ENCODE assay signal across 3 cellular contexts in genomic region chr12:9648701-9649531, GRCh38.
TF ChIP-seq lines count a peak whose summit lies in the region.

No MANE protein-coding gene starts in this region.

TF ChIP-seq in IMR-90, 13 proteins besides CTCF, POLR2A, EP300 and RAD21:
- TF ChIP-seq CHD1 (IDR thresholded peaks at IDR 0.05; ENCODE audit: low read depth, low read length) (no peak), SMC3 (IDR thresholded peaks at IDR 0.05; ENCODE audit: low read depth, low read length) (no peak), CEBPB (IDR thresholded peaks at IDR 0.05; ENCODE audit: low read depth, low read length) (no peak), MAFK (IDR thresholded peaks at IDR 0.05; ENCODE audit: low read depth, low read length) (no peak), ELK1 (IDR thresholded peaks at IDR 0.05; ENCODE audit: borderline replicate concordance, low read depth, low read length) (no peak), NFE2L2 (IDR thresholded peaks at IDR 0.05; ENCODE audit: low read depth, low read length) (no peak), BHLHE40 (IDR thresholded peaks at IDR 0.05; ENCODE audit: low read depth, low read length) (no peak), RCOR1 (IDR thresholded peaks at IDR 0.05; ENCODE audit: insufficient replicate concordance, low read length) (no peak), RFX5 (IDR thresholded peaks at IDR 0.05; ENCODE audit: low read depth, low read length) (no peak), MAZ (IDR thresholded peaks at IDR 0.05; ENCODE audit: borderline replicate concordance, low read depth, low read length) (no peak)
- TF ChIP-seq, protein P1, sequence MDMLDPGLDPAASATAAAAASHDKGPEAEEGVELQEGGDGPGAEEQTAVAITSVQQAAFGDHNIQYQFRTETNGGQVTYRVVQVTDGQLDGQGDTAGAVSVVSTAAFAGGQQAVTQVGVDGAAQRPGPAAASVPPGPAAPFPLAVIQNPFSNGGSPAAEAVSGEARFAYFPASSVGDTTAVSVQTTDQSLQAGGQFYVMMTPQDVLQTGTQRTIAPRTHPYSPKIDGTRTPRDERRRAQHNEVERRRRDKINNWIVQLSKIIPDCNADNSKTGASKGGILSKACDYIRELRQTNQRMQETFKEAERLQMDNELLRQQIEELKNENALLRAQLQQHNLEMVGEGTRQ (IDR thresholded peaks at IDR 0.05; ENCODE audit: low read depth, low read length) = no peak

TF ChIP-seq in K562, 482 proteins besides CTCF, POLR2A, EP300 and RAD21:
- no peak for TF ChIP-seq NELFE (IDR thresholded peaks at IDR 0.05; ENCODE audit: insufficient read depth, insufficient read length)
- peak; percentile 23; the same call in 1 of the 2 replicates for TF ChIP-seq POLR2H (tag; IDR thresholded peaks at IDR 0.05; ENCODE audit: low read depth)
- 0 out of 4 replicates have a peak, but pooled peaks of 1 of the 2 experiments have one; percentile 15 for TF ChIP-seq SIN3A (IDR thresholded peaks at IDR 0.05; ENCODE audit: borderline replicate concordance in 2 of 2, control insufficient read depth in 1 of 2, low read depth in 2 of 2, low read length in 2 of 2)
TF ChIP-seq in K562: peak in this region for 2.

TF ChIP-seq in HepG2, 621 proteins besides CTCF, POLR2A, EP300 and RAD21:
- TF ChIP-seq MED13 (CRISPR knock-in tag; IDR thresholded peaks at IDR 0.05) = no peak
- TF ChIP-seq IKZF1 (IDR thresholded peaks at IDR 0.05) = no peak
- TF ChIP-seq SNRNP70 (IDR thresholded peaks at IDR 0.05; ENCODE audit: low read depth, low read length) = no peak
- TF ChIP-seq ARID4A (CRISPR knock-in tag; IDR thresholded peaks at IDR 0.05; ENCODE audit: borderline replicate concordance) = peak; percentile 22; the same call in 1 of the 2 replicates
- TF ChIP-seq ZNF746 (CRISPR knock-in tag; IDR thresholded peaks at IDR 0.05) = no peak
- TF ChIP-seq RFX3 (CRISPR knock-in tag; IDR thresholded peaks at IDR 0.05) = no peak
- TF ChIP-seq GMEB1 (CRISPR knock-in tag; IDR thresholded peaks at IDR 0.05; ENCODE audit: borderline replicate concordance) = no peak
- no peak for TF ChIP-seq PTBP1 (IDR thresholded peaks at IDR 0.05; ENCODE audit: low read depth, low read length, poor library complexity, severe bottlenecking)
- TF ChIP-seq IKZF4 (CRISPR knock-in tag; IDR thresholded peaks at IDR 0.05; ENCODE audit: borderline replicate concordance, low read depth, not compliant biosample characterization) = no peak
- TF ChIP-seq NFE2L2 (IDR thresholded peaks at IDR 0.05; ENCODE audit: low read length) = no peak
- no peak for TF ChIP-seq ZNF879 (CRISPR knock-in tag; IDR thresholded peaks at IDR 0.05)
- TF ChIP-seq ZNF569 (CRISPR knock-in tag; IDR thresholded peaks at IDR 0.05; ENCODE audit: borderline replicate concordance) = no peak
- no peak for TF ChIP-seq ZFP36L2 (CRISPR knock-in tag; IDR thresholded peaks at IDR 0.05)
- 0 out of 2 replicates have a peak, but pooled peaks have one; percentile 32 for TF ChIP-seq ZNF670 (CRISPR knock-in tag; IDR thresholded peaks at IDR 0.05; ENCODE audit: borderline replicate concordance)
- TF ChIP-seq SIN3A (IDR thresholded peaks at IDR 0.05; ENCODE audit: borderline replicate concordance, low read depth, low read length) = no peak
- TF ChIP-seq PAX8 (CRISPR knock-in tag; IDR thresholded peaks at IDR 0.05; ENCODE audit: borderline replicate concordance) = no peak
- no peak for TF ChIP-seq ZNF567 (CRISPR knock-in tag; IDR thresholded peaks at IDR 0.05; ENCODE audit: borderline replicate concordance)
- TF ChIP-seq ZNF550 (CRISPR knock-in tag; IDR thresholded peaks at IDR 0.05; ENCODE audit: borderline replicate concordance) = no peak
- 0 out of 2 replicates have a peak, but pooled peaks have one; percentile 27 for TF ChIP-seq THYN1 (CRISPR knock-in tag; IDR thresholded peaks at IDR 0.05; ENCODE audit: borderline replicate concordance, low read depth)
- no peak for TF ChIP-seq NFKB2 (CRISPR knock-in tag; IDR thresholded peaks at IDR 0.05; ENCODE audit: borderline replicate concordance)
